11 cellular contexts compared by ENCODE assay signal in genomic region chr3:50153782-50154475, GRCh38. TPM values are rescaled to one million over a fixed set of nuclear protein-coding genes. Genes with fewer than 3 reads are reported as not detected.
DNase-seq lines count a peak whose midpoint lies in the region; TF ChIP-seq lines count a peak whose summit lies in the region.
"Had no signal": no experiment of that assay in that cellular context is flagged by ENCODE, and none has a peak within 500 bp of the region (broad histone marks: within the 10 kb centered on the region; RNA-seq: fewer than 3 reads in every experiment).

No MANE protein-coding gene starts in this region.

- H3K9me3 Mint-ChIP-seq in T-helper 2 cell treated with Interferon-gamma antibody and Interleukin-4, amounts not matched to agents 5 μg/mL and 100 μg/mL, for 36 hours = no peaks in the 10 kb centered on the region
- peaks cover 13% of the 10 kb centered on the region for H3K9me3 Mint-ChIP-seq in glutamatergic neuron (ENCODE audit: unreplicated experiment)

- intact Hi-C loops in thyroid gland (cut with DNase I) = no loop called here

- H3K27me3 ChIP-seq in thyroid gland = no peaks in the 10 kb centered on the region

- H3K36me3 Mint-ChIP-seq in T-helper 2 cell treated with Interferon-gamma antibody and Interleukin-4, amounts not matched to agents 5 μg/mL and 100 μg/mL, for 36 hours (ENCODE audit: low read depth) = no peaks in the 10 kb centered on the region
- no peaks in the 10 kb centered on the region for H3K36me3 Mint-ChIP-seq in glutamatergic neuron (ENCODE audit: unreplicated experiment)

- no peak for TF ChIP-seq POLR2A in thyroid gland (IDR thresholded peaks at IDR 0.05)

- no peaks in the 10 kb centered on the region for H3K9me3 ChIP-seq in thyroid gland
- H3K9me3 ChIP-seq: neutrophil had no signal

- peaks cover 35% of the 10 kb centered on the region for H3K27me3 Mint-ChIP-seq in T-helper 2 cell treated with Interferon-gamma antibody and Interleukin-4, amounts not matched to agents 5 μg/mL and 100 μg/mL, for 36 hours (ENCODE audit: low read depth)
- peaks cover 21% of the 10 kb centered on the region for H3K27me3 Mint-ChIP-seq in glutamatergic neuron (ENCODE audit: unreplicated experiment)

- peak overlapping the region; percentile 91 for H3K27ac ChIP-seq in VCaP
- H3K27ac ChIP-seq in skin epidermis = peak overlapping the region in 2 of 21 experiments; percentile 72 to 90
- peak overlapping the region in 1 of 3 donors; percentile 59 for H3K27ac ChIP-seq in thyroid gland
- H3K27ac ChIP-seq: neutrophil had no signal

- peaks cover 5% of the 10 kb centered on the region for H3K4me1 Mint-ChIP-seq in T-helper 2 cell treated with Interferon-gamma antibody and Interleukin-4, amounts not matched to agents 5 μg/mL and 100 μg/mL, for 36 hours (ENCODE audit: low read depth)
- H3K4me1 Mint-ChIP-seq in glutamatergic neuron (ENCODE audit: low read depth, unreplicated experiment) = peaks cover 10% of the 10 kb centered on the region

- no peak overlapping the region for H3K27ac Mint-ChIP-seq in T-helper 2 cell treated with Interferon-gamma antibody and Interleukin-4, amounts not matched to agents 5 μg/mL and 100 μg/mL, for 36 hours
- peak overlapping the region; percentile 8 for H3K27ac Mint-ChIP-seq in glutamatergic neuron (ENCODE audit: unreplicated experiment)

- 56 to 78% methylated on average over 6 to 9 of the region's 9 CpGs for WGBS in thyroid gland, 2 donors

- H3K36me3 ChIP-seq in thyroid gland = no peaks in the 10 kb centered on the region
- H3K36me3 ChIP-seq: neutrophil had no signal

- TF ChIP-seq CTCF in VCaP (conservative IDR thresholded peaks at IDR 0.05) = no peak
- no peak for TF ChIP-seq CTCF in glutamatergic neuron (IDR thresholded peaks at IDR 0.05; ENCODE audit: partially characterized antibody, unreplicated experiment)
- no peak for TF ChIP-seq CTCF in thyroid gland (IDR thresholded peaks at IDR 0.05)

- DNase-seq in T-helper 2 cell treated with Interferon-gamma antibody and Interleukin-4, amounts not matched to agents 5 μg/mL and 100 μg/mL, for 36 hours (ENCODE audit: low spot score) = no peak
- DNase-seq in T-helper 2 cell (no peak), glutamatergic neuron (no peak), retina (no peak), thyroid gland (no peak)
- no peak for DNase-seq in activated effector memory CD4-positive, alpha-beta T cell treated with Interleukin-2 at 50 U/mL for 16 hours

- peak overlapping the region; percentile 68 for H3K4me3 Mint-ChIP-seq in T-helper 2 cell treated with Interferon-gamma antibody and Interleukin-4, amounts not matched to agents 5 μg/mL and 100 μg/mL, for 36 hours
- H3K4me3 Mint-ChIP-seq in glutamatergic neuron (ENCODE audit: unreplicated experiment) = peak overlapping the region; percentile 86

- H3K4me3 ChIP-seq in skin epidermis = peak overlapping the region in 4 of 7 experiments; percentile 49 to 76 (median 68)
- H3K4me3 ChIP-seq in thyroid gland (replicated peaks in 1 of 3) = peak overlapping the region in 1 of 3 donors; percentile 39

- H3K4me1 ChIP-seq in thyroid gland = peaks cover 32 to 42% of the 10 kb centered on the region in 2 donors

RNA-seq across cellular contexts. Expression of gene SEMA3F, which starts 1.2 kb away (rescaled TPM):
- total RNA-seq in glutamatergic neuron (ENCODE audit: unreplicated experiment) = 41.2 TPM
- total RNA-seq in thyroid gland = 10 to 100 TPM; 13.2 to 44.2 (median 38.2) TPM

RNA-seq across cellular contexts. Expression of gene GNAT1, which starts 37.5 kb away (rescaled TPM):
- total RNA-seq in glutamatergic neuron (ENCODE audit: unreplicated experiment) = not detected
- not detected for total RNA-seq in thyroid gland
- total RNA-seq: A172, RPMI7951 had no signal

RNA-seq across cellular contexts. Expression of gene SLC38A3, which starts 51.1 kb away (rescaled TPM):
- total RNA-seq in glutamatergic neuron (ENCODE audit: unreplicated experiment) (not detected), thyroid gland (1 to 10 TPM; 1.1 to 5.0 (median 3.6) TPM)
- total RNA-seq: A172, RPMI7951 had no signal
